ENCODE assay signal across 8 cellular contexts in genomic region chr14:68789798-68790655, GRCh38. TPM values are rescaled to one million over a fixed set of nuclear protein-coding genes. Genes with fewer than 3 reads are reported as not detected.
A peak's percentile ranks its signal among the peaks of the same experiment; 100 is the strongest.
DNase-seq lines count a peak whose midpoint lies in the region; ATAC-seq and TF ChIP-seq lines count a peak whose summit lies in the region.

No MANE protein-coding gene starts in this region.

- peak overlapping the region; percentile 92 for H3K9ac ChIP-seq in trophoblast cell (ENCODE audit: low read length)

- peaks cover 50% of the 10 kb centered on the region for H3K79me2 ChIP-seq in trophoblast cell (ENCODE audit: control insufficient read depth, insufficient read depth, low read length, poor library complexity)

- peak overlapping the region; percentile 98 to 100 (median 100) for H3K27ac ChIP-seq in gastroesophageal sphincter
- peak overlapping the region; percentile 83 for H3K27ac ChIP-seq in trophoblast cell (ENCODE audit: low read depth, low read length)

- peaks cover 47% of the 10 kb centered on the region for H3K79me1 ChIP-seq in trophoblast cell (ENCODE audit: low read length)

- H3K4me2 ChIP-seq in trophoblast cell (ENCODE audit: low read length), result peak overlapping the region; percentile 73

- peak overlapping the region; percentile 3 for H3K14ac ChIP-seq in trophoblast cell (ENCODE audit: low read length)

- H4K91ac ChIP-seq in trophoblast cell (ENCODE audit: low read depth, low read length), result no peak overlapping the region

- whole genome bisulfite sequencing in gastroesophageal sphincter (ENCODE audit: low coverage in 1 of 2), 2 donors, result 0 to 6% methylated on average over 2 to 9 of the region's 46 CpGs
- WGBS in trophoblast cell (ENCODE audit: extremely low coverage, insufficient coverage, insufficient read length), result no CpG with 5 or more reads among the region's 46 CpGs

- peak; percentile 77 for DNase-seq in activated CD8-positive, alpha-beta memory T cell treated with anti-CD3 and anti-CD28 coated beads for 24 hours
- peak in 1 of 2 donors; percentile 36 for DNase-seq in trophoblast cell
- no peak for DNase-seq in erythroblast (lab: John Stamatoyannopoulos, UW)

- no peak overlapping the region for H2BK12ac ChIP-seq in trophoblast cell (ENCODE audit: low read length)

- no peak overlapping the region for H2BK120ac ChIP-seq in trophoblast cell (ENCODE audit: insufficient read depth, low read length, poor library complexity)

- peak overlapping the region; percentile 80 for H3K4ac ChIP-seq in trophoblast cell (ENCODE audit: low read depth, low read length)

- H3K36me3 ChIP-seq in gastroesophageal sphincter (peaks cover 0 to 51% of the 10 kb centered on the region in 2 donors), trophoblast cell (ENCODE audit: control insufficient read depth in 1 of 2, insufficient read depth in 2 of 2, low read length in 2 of 2) (peaks cover 26 to 36% of the 10 kb centered on the region in 2 experiments)

- H3K27me3 ChIP-seq in gastroesophageal sphincter, result no peaks in the 10 kb centered on the region
- no peaks in the 10 kb centered on the region for H3K27me3 ChIP-seq in trophoblast cell (ENCODE audit: insufficient read depth, low read length)

- H3K18ac ChIP-seq in trophoblast cell (ENCODE audit: low read length), result peak overlapping the region; percentile 86

- H3K23ac ChIP-seq in trophoblast cell (ENCODE audit: low read length), result no peak overlapping the region

- ATAC-seq in gastroesophageal sphincter, result no peak
- no peak for ATAC-seq in GM18498 (IDR thresholded peaks at IDR 0.05; ENCODE audit: unreplicated experiment)
- ATAC-seq in HG03097 (IDR thresholded peaks at IDR 0.05; ENCODE audit: low FRiP score, unreplicated experiment), result no peak
- ATAC-seq in GM21619 (IDR thresholded peaks at IDR 0.05; ENCODE audit: unreplicated experiment), result no peak

- H4K12ac ChIP-seq in trophoblast cell (ENCODE audit: low read depth, low read length), result no peak overlapping the region

- H3K4me3 ChIP-seq in gastroesophageal sphincter, result peak overlapping the region; percentile 65 to 87
- H3K4me3 ChIP-seq in trophoblast cell (ENCODE audit: low read depth, low read length), result peak overlapping the region; percentile 91

- TF ChIP-seq POLR2A in GM18951 (IDR thresholded peaks at IDR 0.05; ENCODE audit: extremely low read depth, insufficient read depth, insufficient read length), result peak; percentile 37
- TF ChIP-seq POLR2A in gastroesophageal sphincter (IDR thresholded peaks at IDR 0.05), result peak in 1 of 2 donors; percentile 27
- TF ChIP-seq POLR2A in erythroblast (IDR thresholded peaks at IDR 0.05; ENCODE audit: low read length), result no peak

- no peak overlapping the region for H2AK5ac ChIP-seq in trophoblast cell (ENCODE audit: low read length)

- peak in 2 of 4 experiments; percentile 13 to 28 for TF ChIP-seq CTCF in gastroesophageal sphincter (IDR thresholded peaks at IDR 0.05)

- H3K9me3 ChIP-seq in gastroesophageal sphincter (no peaks in the 10 kb centered on the region), trophoblast cell (ENCODE audit: insufficient read depth, low read depth, low read length) (no peaks in the 10 kb centered on the region)

- H4K8ac ChIP-seq in trophoblast cell (ENCODE audit: low read depth, low read length), result peak overlapping the region; percentile 51

- no peak overlapping the region for H2AFZ ChIP-seq in trophoblast cell (ENCODE audit: insufficient read depth, low read length, poor library complexity)

- H3K4me1 ChIP-seq in gastroesophageal sphincter (peaks cover 0 to 48% (median 10%) of the 10 kb centered on the region in 3 donors), trophoblast cell (ENCODE audit: control insufficient read depth in 1 of 2, insufficient read depth in 2 of 2, low read length in 2 of 2) (peaks cover 11 to 21% of the 10 kb centered on the region in 2 experiments)

- H2BK5ac ChIP-seq in trophoblast cell (ENCODE audit: low read depth, low read length, poor library complexity), result no peak overlapping the region

- in situ Hi-C loops in GM18951 (cut with MboI; ENCODE audit: low sequenced_read_pairs, unreplicated experiment), result loop anchor here (10.0 kb wide), 1 partner anchor 515 kb away; no protein-coding TSS in a partner anchor

- no peak for TF ChIP-seq EP300 in gastroesophageal sphincter (IDR thresholded peaks at IDR 0.05)

RNA-seq across cellular contexts. Expression of gene ZFP36L1, which starts 2.8 kb away (rescaled TPM):
- 100 to 1,000 TPM; 154 to 451 (median 280) TPM for total RNA-seq in gastroesophageal sphincter
- polyA plus RNA-seq in trophoblast cell (2013), result 487 and 493 TPM in 2 replicates
